12 cellular contexts compared by ENCODE assay signal in the genomic region with DNA sequence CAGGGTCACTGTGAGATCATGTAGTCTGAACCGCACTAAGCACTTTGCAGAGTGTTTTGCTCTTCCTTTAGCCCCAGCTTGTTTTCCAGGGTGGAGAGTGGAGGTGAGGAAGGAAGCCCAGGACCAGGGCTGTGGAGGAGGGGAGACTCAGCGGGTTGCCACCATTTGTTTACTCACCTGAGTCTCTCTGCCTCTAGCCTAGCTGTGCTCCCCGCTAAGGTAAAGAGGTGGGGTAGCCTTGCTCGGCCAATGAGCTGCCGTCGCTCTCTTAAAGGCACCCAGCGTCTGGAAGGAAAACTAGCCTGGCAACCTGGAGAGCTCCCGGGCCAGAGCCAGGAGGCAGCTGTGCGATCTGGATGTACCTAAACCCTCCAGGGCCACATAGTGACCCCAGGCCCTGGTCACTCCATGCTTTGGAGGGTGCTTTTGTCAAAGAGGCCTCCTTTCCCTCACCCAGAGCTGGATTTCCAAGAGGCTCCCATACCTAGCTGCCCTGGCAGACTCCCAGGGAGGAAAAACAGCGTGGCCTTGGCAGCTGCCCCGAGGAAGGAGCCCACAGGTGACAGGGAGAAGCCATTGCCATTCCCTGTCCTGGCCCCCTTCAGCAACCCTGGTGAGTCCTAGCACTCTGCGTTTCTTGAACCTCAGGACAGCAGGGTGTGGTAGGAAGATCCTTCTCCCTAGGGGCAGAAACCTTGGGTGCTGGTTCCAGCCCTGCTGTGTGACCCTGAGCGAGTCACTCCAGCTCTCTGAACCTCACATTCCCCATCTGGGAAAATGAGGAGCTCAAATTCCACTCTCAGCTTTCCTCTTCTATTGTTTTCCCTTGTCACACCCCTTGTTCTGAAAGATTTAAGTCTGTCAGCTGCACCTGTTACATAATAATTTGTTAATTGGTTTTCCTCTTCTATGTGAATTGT. TPM values are rescaled to one million over a fixed set of nuclear protein-coding genes. Genes with fewer than 3 reads are reported as not detected.
DNase-seq lines count a peak whose midpoint lies in the region; ATAC-seq, FAIRE-seq and TF ChIP-seq lines count a peak whose summit lies in the region.
"Had no signal": no experiment of that assay in that cellular context is flagged by ENCODE, and none has a peak within 500 bp of the region (broad histone marks: within the 10 kb centered on the region; RNA-seq: fewer than 3 reads in every experiment).

No MANE protein-coding gene starts in this region.

- H3K79me2 ChIP-seq in mammary epithelial cell (ENCODE audit: insufficient read depth, low read length), result no peaks in the 10 kb centered on the region
- H3K79me2 ChIP-seq in mesendoderm (ENCODE audit: control insufficient read depth, insufficient read depth, low read length), result no peaks in the 10 kb centered on the region

- ATAC-seq in HG02840 (IDR thresholded peaks at IDR 0.05; ENCODE audit: low FRiP score, unreplicated experiment), result no peak

- no peak for TF ChIP-seq CTCF in mammary epithelial cell (conservative IDR thresholded peaks at IDR 0.05 in 1 of 2, IDR thresholded peaks at IDR 0.05 in 1 of 2; ENCODE audit: extremely low read depth in 1 of 2, insufficient read depth in 1 of 2, low read depth in 1 of 2, low read length in 2 of 2)
- no peak for TF ChIP-seq CTCF in tibial artery (IDR thresholded peaks at IDR 0.05)
- TF ChIP-seq CTCF in GM10248 (IDR thresholded peaks at IDR 0.05; ENCODE audit: control extremely low read depth, extremely low read depth, low read depth, missing control alignments), result no peak

- H3K4ac ChIP-seq in mesendoderm (ENCODE audit: low read depth, low read length), result peak overlapping the region; percentile 0

- H3K9me3 ChIP-seq in mammary epithelial cell (replicated peaks; ENCODE audit: insufficient read depth, low read length) (no peaks in the 10 kb centered on the region), tibial artery (no peaks in the 10 kb centered on the region)
- H3K9me3 ChIP-seq: Caco-2 had no signal

- H2AK5ac ChIP-seq in mesendoderm (ENCODE audit: low read length), result peak overlapping the region; percentile 47

- peak; percentile 38 for DNase-seq in DMS153 treated with DMSO at 0.1 percent for 48 hours (lab: John Stamatoyannopoulos, UW; ENCODE audit: unreplicated experiment)
- peak; percentile 81 for DNase-seq in NCI-H146 (lab: John Stamatoyannopoulos, UW)
- peak; percentile 34 for DNase-seq in mammary epithelial cell
- peak; percentile 85 for DNase-seq in mesendoderm
- DNase-seq in tibial artery, result no peak
- no peak for DNase-seq in GM10248 (ENCODE audit: extremely low spot score)
- DNase-seq in GM12892 (ENCODE audit: insufficient read length), result no peak
- DNase-seq: activated CD8-positive, alpha-beta memory T cell treated with anti-CD3 and anti-CD28 coated beads, Interleukin-2, amount 50 U/mL, for 4 hours; dorsolateral prefrontal cortex; naive B cell had no signal

- POLR2A ChIA-PET in GM10248 (lab: Yijun Ruan, JAX), result no interaction called here

- no peaks in the 10 kb centered on the region for H3K79me1 ChIP-seq in mesendoderm (ENCODE audit: low read length)

- no peak for TF ChIP-seq POLR2A in GM12892 (IDR thresholded peaks at IDR 0.05; ENCODE audit: low read depth, low read length)

- H4K8ac ChIP-seq in mesendoderm (ENCODE audit: low read depth, low read length), result no peak overlapping the region

- no peak overlapping the region for H2BK15ac ChIP-seq in mesendoderm (replicated peaks; ENCODE audit: low read depth)

- CTCF ChIA-PET in mammary epithelial cell (lab: Charles Lee; ENCODE audit: low non-redundant PET), result no interaction called here
- CTCF ChIA-PET in GM10248 (lab: Yijun Ruan, JAX), result interaction anchor here (1.3 kb wide), 1 partner anchor 11 kb away, joined by 3 read pairs; no protein-coding TSS in a partner anchor

- dilution Hi-C loops in mammary epithelial cell (cut with HindIII; ENCODE audit: low sequenced_read_pairs), result loop anchor here (5.0 kb wide), 1 partner anchor 255 kb away; no protein-coding TSS in a partner anchor

- no TSS peak for BruUV-seq in mammary epithelial cell (replicated peaks; lab: Mats Ljungman, UMichigan)

- no peak overlapping the region for H3K4me2 ChIP-seq in mammary epithelial cell (ENCODE audit: insufficient read depth, low read depth, low read length)
- H3K4me2 ChIP-seq in mesendoderm (ENCODE audit: low read length), result peak overlapping the region; percentile 6

- WGBS in mammary epithelial cell (ENCODE audit: low coverage, missing lambda C conversion rate), result 55% methylated on average over 9 of the region's 13 CpGs
- no CpG with 5 or more reads among the region's 13 CpGs for WGBS in mesendoderm (ENCODE audit: extremely low coverage, insufficient coverage, low lambda C conversion rate)

- no peaks in the 10 kb centered on the region for H4K20me1 ChIP-seq in mammary epithelial cell (ENCODE audit: insufficient read depth, low read length)

- peak overlapping the region; percentile 12 for H3K23ac ChIP-seq in mesendoderm (ENCODE audit: low read length)

- FAIRE-seq in GM12892 (lab: Jason Lieb, UNC), result no peak

- peak overlapping the region; percentile 30 for H2AFZ ChIP-seq in mammary epithelial cell (ENCODE audit: low read depth, low read length)

- no peaks in the 10 kb centered on the region for H3K36me3 ChIP-seq in mammary epithelial cell (ENCODE audit: insufficient read depth, low read length)
- H3K36me3 ChIP-seq in mesendoderm (ENCODE audit: control insufficient read depth, insufficient read depth, low read length), result no peaks in the 10 kb centered on the region
- H3K36me3 ChIP-seq in tibial artery, result no peaks in the 10 kb centered on the region

- H3K4me3 ChIP-seq in mammary epithelial cell (replicated peaks in 1 of 3; ENCODE audit: insufficient read depth in 1 of 3, low read depth in 2 of 3, low read length in 3 of 3), result no peak overlapping the region
- H3K4me3 ChIP-seq in mesendoderm (ENCODE audit: low read length), result no peak overlapping the region
- no peak overlapping the region for H3K4me3 ChIP-seq in tibial artery
- H3K4me3 ChIP-seq: dorsolateral prefrontal cortex had no signal

- H3K18ac ChIP-seq in mesendoderm (ENCODE audit: low read length), result peak overlapping the region; percentile 13

- no peak overlapping the region for H4K5ac ChIP-seq in mesendoderm (ENCODE audit: low read length)

- no peaks in the 10 kb centered on the region for H3K27me3 ChIP-seq in mammary epithelial cell (ENCODE audit: insufficient read depth, low read length)
- no peaks in the 10 kb centered on the region for H3K27me3 ChIP-seq in mesendoderm (ENCODE audit: insufficient read depth, low read length, poor library complexity)
- H3K27me3 ChIP-seq in tibial artery, result no peaks in the 10 kb centered on the region
- H3K27me3 ChIP-seq: dorsolateral prefrontal cortex had no signal

- peak overlapping the region; percentile 71 for H2BK5ac ChIP-seq in mesendoderm (ENCODE audit: low read length)

- H3K9ac ChIP-seq in mammary epithelial cell (ENCODE audit: insufficient read depth, low read length), result no peak overlapping the region
- peak overlapping the region; percentile 30 for H3K9ac ChIP-seq in mesendoderm (ENCODE audit: low read length)

- H3K27ac ChIP-seq in mammary epithelial cell (ENCODE audit: insufficient read depth, low read depth, low read length), result no peak overlapping the region
- peak overlapping the region; percentile 46 for H3K27ac ChIP-seq in mesendoderm (ENCODE audit: low read depth, low read length)
- H3K27ac ChIP-seq in tibial artery, result no peak overlapping the region

- in situ Hi-C loops in mammary epithelial cell (cut with MboI; ENCODE audit: low sequenced_read_pairs in 2 of 2), result no loop called here

- no peak overlapping the region for H2BK120ac ChIP-seq in mesendoderm (ENCODE audit: low read depth, low read length)

- H3K4me1 ChIP-seq in mammary epithelial cell (ENCODE audit: insufficient read depth, low read length) (peaks cover 26% of the 10 kb centered on the region), mesendoderm (ENCODE audit: control insufficient read depth, low read depth, low read length) (peaks cover 7% of the 10 kb centered on the region), tibial artery (peaks cover 0 to 30% (median 6%) of the 10 kb centered on the region in 4 donors)

- peak overlapping the region; percentile 79 for H3K56ac ChIP-seq in mesendoderm (ENCODE audit: low read length)

- intact Hi-C loops in mammary epithelial cell (cut with micrococcal nuclease), result no loop called here
- intact Hi-C loops in tibial artery (cut with DNase I; ENCODE audit: low total_unique reads), result no loop called here

RNA-seq across cellular contexts. Expression of gene LARP1, which starts 42.4 kb away (rescaled TPM):
- 100 to 1,000 TPM; 117 to 240 TPM for total RNA-seq in mammary epithelial cell
- 110 TPM for polyA plus RNA-seq in mammary epithelial cell
- polyA minus RNA-seq in mammary epithelial cell, result 287 TPM
- 220 TPM for polyA plus RNA-seq in mesendoderm (2013, experiment 1 of 2)
- polyA plus RNA-seq in mesendoderm (2013, experiment 2 of 2), result 229 TPM
- polyA plus RNA-seq in GM12892 (2012; ENCODE audit: missing spikeins), result 56.5 TPM

Comparison
In these comparisons a context has a peak if more than half of its experiments do, and no peak if none do; other contexts are left out.
1. DNase-seq: peak in DMS153 treated with DMSO at 0.1 percent for 48 hours (single experiment), NCI-H146 (single experiment), mammary epithelial cell (single experiment) and mesendoderm (single experiment); none in tibial artery (0 of 2), GM10248 (single experiment) and GM12892 (single experiment).